Comparison of ENCODE assay signal across 1 cellular context in the genomic region with DNA sequence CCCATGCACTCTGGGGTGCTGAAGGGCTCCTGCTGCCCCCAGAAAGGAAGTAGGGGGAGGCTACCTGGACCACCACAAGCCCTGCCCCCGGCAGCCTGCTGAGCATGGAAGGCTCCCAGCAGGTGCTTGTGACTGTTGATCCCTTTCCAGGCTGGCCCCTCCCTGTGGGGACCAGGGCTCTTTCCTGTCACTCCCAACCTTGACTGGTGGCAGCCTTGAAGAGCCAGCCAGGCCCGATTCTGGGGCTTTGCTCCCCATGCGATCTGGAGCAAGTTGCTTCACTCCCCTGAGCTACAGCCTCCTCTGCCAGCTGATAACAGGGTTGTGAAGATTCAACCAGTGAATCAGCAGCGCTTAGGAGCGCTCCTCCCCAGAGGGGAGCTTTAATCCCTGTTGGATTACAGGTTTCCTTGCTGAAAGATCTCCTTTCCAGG.
A peak's percentile ranks its signal among the peaks of the same experiment; 100 is the strongest.
TF ChIP-seq lines count a peak whose summit lies in the region.

No MANE protein-coding gene starts in this region.

TF ChIP-seq in HEK293, 187 proteins besides CTCF, POLR2A, EP300 and RAD21 (continued from another document):
- TF ChIP-seq KLF1 (tag by site-specific recombination; IDR thresholded peaks at IDR 0.05), result no peak
- TF ChIP-seq ZIC2 (tag by site-specific recombination; IDR thresholded peaks at IDR 0.05), result peak; percentile 61
- no peak for TF ChIP-seq ZFHX2 (tag by site-specific recombination; conservative IDR thresholded peaks at IDR 0.05)
- TF ChIP-seq SP7 (tag by site-specific recombination; IDR thresholded peaks at IDR 0.05), result peak; percentile 53; the same call in 1 of the 2 replicates
